18 cellular contexts compared by ENCODE assay signal in the genomic region with DNA sequence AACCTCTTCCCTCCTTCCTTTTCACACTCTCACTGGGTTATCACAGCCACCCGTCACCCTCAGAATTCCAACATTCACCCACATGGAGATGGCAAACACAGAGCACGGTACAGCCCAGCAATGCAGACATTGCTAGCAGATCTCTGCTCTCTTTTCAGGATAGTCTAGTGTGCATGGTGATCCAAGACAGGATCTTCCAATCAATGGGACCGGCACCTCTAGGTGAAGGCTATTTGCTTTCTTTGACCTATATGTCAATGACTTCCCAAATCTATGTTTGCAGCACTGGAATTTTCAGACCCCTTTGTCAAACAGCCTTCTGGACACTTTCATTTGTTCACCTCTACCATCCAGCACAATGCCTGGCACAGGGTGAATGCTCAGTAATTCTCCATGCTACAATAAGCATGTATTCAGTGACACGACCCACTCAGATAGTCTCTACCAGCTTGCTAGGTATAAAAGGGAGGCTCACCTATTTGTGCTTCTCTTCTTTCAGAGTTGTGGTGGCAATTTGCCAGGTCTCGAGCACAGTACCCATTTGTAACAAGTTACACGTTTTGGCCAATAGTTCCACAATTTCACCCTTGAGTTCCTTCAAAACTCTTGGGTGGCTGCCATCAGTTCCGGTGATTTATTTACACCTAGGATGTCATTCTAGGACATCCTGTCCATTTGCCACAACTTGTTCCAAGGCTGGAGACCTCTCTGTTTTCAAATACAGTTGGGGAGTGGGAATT.
DNase-seq lines count a peak whose midpoint lies in the region; ATAC-seq and TF ChIP-seq lines count a peak whose summit lies in the region.
"Had no signal": no experiment of that assay in that cellular context is flagged by ENCODE, and none has a peak within 500 bp of the region (broad histone marks: within the 10 kb centered on the region; RNA-seq: fewer than 3 reads in every experiment).

No MANE protein-coding gene starts in this region.

- CTCF ChIA-PET in Caco-2 (lab: Charles Lee), result no interaction called here

- TF ChIP-seq CTCF in body of pancreas (IDR thresholded peaks at IDR 0.05) (no peak), osteoblast (IDR thresholded peaks at IDR 0.05; ENCODE audit: extremely low read depth, low read depth, low read length) (no peak), Caco-2 (IDR thresholded peaks at IDR 0.05; ENCODE audit: insufficient read depth in 1 of 2, low read depth in 1 of 2, low read length in 1 of 2, severe bottlenecking in 1 of 2, unreplicated experiment in 1 of 2) (no peak)

- no peak overlapping the region for H2AFZ ChIP-seq in osteoblast (ENCODE audit: low read length)

- peaks cover 2% of the 10 kb centered on the region for H3K36me3 Mint-ChIP-seq in activated naive CD8-positive, alpha-beta T cell treated with anti-CD3 and anti-CD28 coated beads for 36 hours
- no peaks in the 10 kb centered on the region for H3K36me3 Mint-ChIP-seq in Caco-2 (ENCODE audit: insufficient read depth, unreplicated experiment)
- H3K36me3 Mint-ChIP-seq in activated T-helper 1 cell treated with anti-CD3 and anti-CD28 coated beads, Interleukin-12 subunit alpha, Interleukin-12 subunit beta, Interleukin-2, Interleukin-4 antibody, amounts not matched to agents 30 ng/mL and 10 ng/mL and 1 ng/mL, durations not matched to agents 14 hours and 24 hours and 36 hours (ENCODE audit: low read depth), result peaks cover 2% of the 10 kb centered on the region
- H3K36me3 Mint-ChIP-seq: memory B cell; natural killer cell treated with Interleukin-12 subunit alpha and Interleukin-12 subunit beta and Interleukin-15 and Interleukin-18, amount 100 ng/mL, for 72 hours had no signal

- peak; percentile 29 for DNase-seq in DMS79 treated with DMSO at 0.1 percent for 48 hours (lab: John Stamatoyannopoulos, UW)
- peak; percentile 86 for DNase-seq in NCI-H1105 (lab: John Stamatoyannopoulos, UW)
- DNase-seq in body of pancreas, result peak; percentile 45 to 78 (median 66)
- DNase-seq in osteoblast (ENCODE audit: insufficient read length, low spot score, missing footprints), result no peak
- no peak for DNase-seq in activated naive CD8-positive, alpha-beta T cell treated with anti-CD3 and anti-CD28 coated beads for 36 hours
- DNase-seq in Caco-2, result no peak
- no peak for DNase-seq in activated T-helper 1 cell treated with anti-CD3 and anti-CD28 coated beads, Interleukin-12 subunit alpha, Interleukin-12 subunit beta, Interleukin-2, Interleukin-4 antibody, amounts not matched to agents 30 ng/mL and 10 ng/mL and 1 ng/mL, durations not matched to agents 14 hours and 24 hours and 36 hours (ENCODE audit: low spot score)
- DNase-seq: activated CD4-positive, CD25-positive, alpha-beta regulatory T cell treated with anti-CD3 and anti-CD28 coated beads, Interleukin-2, amount 50 U/mL, for 72 hours; activated gamma-delta T cell treated with Interleukin-2 at 50 U/mL for 16 hours; head of caudate nucleus; NCI-H1048; NCI-H510A; SIG-M5 had no signal

- H3K27ac Mint-ChIP-seq in activated naive CD8-positive, alpha-beta T cell treated with anti-CD3 and anti-CD28 coated beads for 36 hours, result no peak overlapping the region
- H3K27ac Mint-ChIP-seq in Caco-2 (ENCODE audit: unreplicated experiment), result no peak overlapping the region
- H3K27ac Mint-ChIP-seq in activated T-helper 1 cell treated with anti-CD3 and anti-CD28 coated beads, Interleukin-12 subunit alpha, Interleukin-12 subunit beta, Interleukin-2, Interleukin-4 antibody, amounts not matched to agents 30 ng/mL and 10 ng/mL and 1 ng/mL, durations not matched to agents 14 hours and 24 hours and 36 hours, result no peak overlapping the region
- H3K27ac Mint-ChIP-seq: memory B cell; natural killer cell treated with Interleukin-12 subunit alpha and Interleukin-12 subunit beta and Interleukin-15 and Interleukin-18, amount 100 ng/mL, for 72 hours; T-helper 2 cell treated with Interferon-gamma antibody and Interleukin-4, amounts not matched to agents 5 μg/mL and 100 μg/mL, for 36 hours had no signal

- ATAC-seq in body of pancreas (peak; percentile 47), HG02870 (IDR thresholded peaks at IDR 0.05; ENCODE audit: unreplicated experiment) (no peak)
- ATAC-seq: HCT116; natural killer cell treated with Interleukin-12 subunit alpha and Interleukin-12 subunit beta and Interleukin-15 and Interleukin-18, amount 100 ng/mL, for 72 hours had no signal

- H3K27ac ChIP-seq in body of pancreas, result peak overlapping the region in 1 of 4 donors; percentile 11
- peak overlapping the region; percentile 99 for H3K27ac ChIP-seq in osteoblast (ENCODE audit: low read depth, low read length)

- TF ChIP-seq POLR2A in body of pancreas (IDR thresholded peaks at IDR 0.05), result no peak

- POLR2A ChIA-PET in Caco-2 (lab: Charles Lee), result no interaction called here

- H3K36me3 ChIP-seq in body of pancreas (replicated peaks in 1 of 2; ENCODE audit: insufficient read depth in 1 of 2, low read depth in 2 of 2) (no peaks in the 10 kb centered on the region), osteoblast (ENCODE audit: insufficient read depth, low read length) (no peaks in the 10 kb centered on the region), Caco-2 (ENCODE audit: control insufficient read depth, insufficient read depth, low read length) (no peaks in the 10 kb centered on the region)

- no peaks in the 10 kb centered on the region for H3K9me3 Mint-ChIP-seq in activated naive CD8-positive, alpha-beta T cell treated with anti-CD3 and anti-CD28 coated beads for 36 hours
- H3K9me3 Mint-ChIP-seq in Caco-2 (ENCODE audit: unreplicated experiment), result no peaks in the 10 kb centered on the region
- no peaks in the 10 kb centered on the region for H3K9me3 Mint-ChIP-seq in activated T-helper 1 cell treated with anti-CD3 and anti-CD28 coated beads, Interleukin-12 subunit alpha, Interleukin-12 subunit beta, Interleukin-2, Interleukin-4 antibody, amounts not matched to agents 30 ng/mL and 10 ng/mL and 1 ng/mL, durations not matched to agents 14 hours and 24 hours and 36 hours
- H3K9me3 Mint-ChIP-seq: T-helper 2 cell treated with Interferon-gamma antibody and Interleukin-4, amounts not matched to agents 5 μg/mL and 100 μg/mL, for 36 hours had no signal

- H3K27me3 Mint-ChIP-seq in activated naive CD8-positive, alpha-beta T cell treated with anti-CD3 and anti-CD28 coated beads for 36 hours, result no peaks in the 10 kb centered on the region
- H3K27me3 Mint-ChIP-seq in Caco-2 (ENCODE audit: insufficient read depth, unreplicated experiment), result peaks cover 15% of the 10 kb centered on the region
- H3K27me3 Mint-ChIP-seq in activated T-helper 1 cell treated with anti-CD3 and anti-CD28 coated beads, Interleukin-12 subunit alpha, Interleukin-12 subunit beta, Interleukin-2, Interleukin-4 antibody, amounts not matched to agents 30 ng/mL and 10 ng/mL and 1 ng/mL, durations not matched to agents 14 hours and 24 hours and 36 hours (ENCODE audit: insufficient read depth), result peaks cover 2% of the 10 kb centered on the region

- peaks cover 16% of the 10 kb centered on the region for H3K4me1 Mint-ChIP-seq in activated naive CD8-positive, alpha-beta T cell treated with anti-CD3 and anti-CD28 coated beads for 36 hours
- no peaks in the 10 kb centered on the region for H3K4me1 Mint-ChIP-seq in Caco-2 (ENCODE audit: low read depth, unreplicated experiment)
- H3K4me1 Mint-ChIP-seq in activated T-helper 1 cell treated with anti-CD3 and anti-CD28 coated beads, Interleukin-12 subunit alpha, Interleukin-12 subunit beta, Interleukin-2, Interleukin-4 antibody, amounts not matched to agents 30 ng/mL and 10 ng/mL and 1 ng/mL, durations not matched to agents 14 hours and 24 hours and 36 hours (ENCODE audit: low read depth), result peaks cover 33% of the 10 kb centered on the region
- H3K4me1 Mint-ChIP-seq: memory B cell had no signal

- H3K4me2 ChIP-seq in osteoblast (ENCODE audit: insufficient read depth, low read length), result peak overlapping the region; percentile 87

- H3K79me2 ChIP-seq in osteoblast (ENCODE audit: insufficient read depth, low read length), result no peaks in the 10 kb centered on the region

- no peaks in the 10 kb centered on the region for H3K9me3 ChIP-seq in body of pancreas
- H3K9me3 ChIP-seq in osteoblast (ENCODE audit: low read depth, low read length), result no peaks in the 10 kb centered on the region
- H3K9me3 ChIP-seq in Caco-2, result no peaks in the 10 kb centered on the region

- H3K4me3 Mint-ChIP-seq in activated naive CD8-positive, alpha-beta T cell treated with anti-CD3 and anti-CD28 coated beads for 36 hours, result no peak overlapping the region
- H3K4me3 Mint-ChIP-seq in Caco-2 (ENCODE audit: unreplicated experiment), result no peak overlapping the region
- no peak overlapping the region for H3K4me3 Mint-ChIP-seq in activated T-helper 1 cell treated with anti-CD3 and anti-CD28 coated beads, Interleukin-12 subunit alpha, Interleukin-12 subunit beta, Interleukin-2, Interleukin-4 antibody, amounts not matched to agents 30 ng/mL and 10 ng/mL and 1 ng/mL, durations not matched to agents 14 hours and 24 hours and 36 hours
- H3K4me3 Mint-ChIP-seq: memory B cell; natural killer cell treated with Interleukin-12 subunit alpha and Interleukin-12 subunit beta and Interleukin-15 and Interleukin-18, amount 100 ng/mL, for 72 hours; T-helper 2 cell treated with Interferon-gamma antibody and Interleukin-4, amounts not matched to agents 5 μg/mL and 100 μg/mL, for 36 hours had no signal

- H3K27me3 ChIP-seq in body of pancreas (no peaks in the 10 kb centered on the region), osteoblast (ENCODE audit: insufficient read depth, low read length) (no peaks in the 10 kb centered on the region), Caco-2 (replicated peaks; ENCODE audit: control insufficient read depth, insufficient read depth, low read length) (no peaks in the 10 kb centered on the region)

- WGBS in body of pancreas, 2 donors, result 40 to 43% methylated on average over 7 of the region's 7 CpGs

- BruUV-seq in Caco-2 (replicated peaks; lab: Mats Ljungman, UMichigan), result no TSS peak

- intact Hi-C loops in body of pancreas (cut with DNase I), result no loop called here
- intact Hi-C loops in Caco-2 (cut with micrococcal nuclease; ENCODE audit: unreplicated experiment), result loop anchor here (10.0 kb wide), 1 partner anchor 157 kb away; no protein-coding TSS in a partner anchor
- intact Hi-C loops in activated T-helper 1 cell treated with anti-CD3 and anti-CD28 coated beads, Interleukin-12 subunit alpha, Interleukin-12 subunit beta, Interleukin-2, Interleukin-4 antibody, amounts not matched to agents 30 ng/mL and 10 ng/mL and 1 ng/mL, durations not matched to agents 14 hours and 24 hours and 36 hours (cut with micrococcal nuclease), result no loop called here

- H3K4me3 ChIP-seq in body of pancreas (no peak overlapping the region), osteoblast (ENCODE audit: insufficient read depth, low read length) (peak overlapping the region; percentile 3), Caco-2 (ENCODE audit: low read depth, low read length) (no peak overlapping the region)

- H3K4me1 ChIP-seq in body of pancreas (peaks cover 16% of the 10 kb centered on the region), osteoblast (ENCODE audit: insufficient read depth, low read length) (peaks cover 41% of the 10 kb centered on the region), Caco-2 (no peaks in the 10 kb centered on the region)

- H4K20me1 ChIP-seq in osteoblast (ENCODE audit: insufficient read depth, low read length), result no peaks in the 10 kb centered on the region

Comparison
In these comparisons a context has a peak if more than half of its experiments do, and no peak if none do; other contexts are left out.
1. DNase-seq: peak in DMS79 treated with DMSO at 0.1 percent for 48 hours (single experiment), NCI-H1105 (single experiment) and body of pancreas (4 of 4); none in osteoblast (single experiment), activated naive CD8-positive, alpha-beta T cell treated with anti-CD3 and anti-CD28 coated beads for 36 hours (single experiment), Caco-2 (0 of 2) and activated T-helper 1 cell treated with anti-CD3 and anti-CD28 coated beads, Interleukin-12 subunit alpha, Interleukin-12 subunit beta, Interleukin-2, Interleukin-4 antibody, amounts not matched to agents 30 ng/mL and 10 ng/mL and 1 ng/mL, durations not matched to agents 14 hours and 24 hours and 36 hours (single experiment).